14 cellular contexts compared by ENCODE assay signal in the genomic region with DNA sequence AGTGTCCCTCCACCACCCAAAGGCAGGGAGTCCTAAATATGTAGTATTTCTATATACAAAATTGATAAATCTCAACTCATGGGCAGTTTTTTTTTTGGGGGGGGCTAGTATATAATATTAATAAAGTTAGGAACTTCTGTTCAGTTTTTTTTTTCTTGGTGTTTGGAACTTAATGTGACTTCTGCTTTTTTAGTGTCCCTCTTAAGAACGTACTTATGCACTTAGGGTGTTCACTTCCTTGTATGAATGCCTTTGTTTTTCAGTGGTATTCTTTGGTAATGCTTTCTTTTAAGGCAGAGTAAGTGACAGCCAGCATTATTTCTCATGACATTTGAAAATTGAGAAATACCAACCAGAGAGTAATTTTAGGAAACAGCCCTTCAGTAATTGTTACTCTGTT. TPM values are rescaled to one million over a fixed set of nuclear protein-coding genes. Genes with fewer than 3 reads are reported as not detected.
DNase-seq lines count a peak whose midpoint lies in the region; ATAC-seq, FAIRE-seq and TF ChIP-seq lines count a peak whose summit lies in the region.
"Had no signal": no experiment of that assay in that cellular context is flagged by ENCODE, and none has a peak within 500 bp of the region (broad histone marks: within the 10 kb centered on the region; RNA-seq: fewer than 3 reads in every experiment).

No MANE protein-coding gene starts in this region.

- no peaks in the 10 kb centered on the region for H4K20me1 ChIP-seq in HepG2 (ENCODE audit: insufficient read depth, low read length)

- no peak overlapping the region for H3K27ac ChIP-seq in SJCRH30
- no peak overlapping the region for H3K27ac ChIP-seq in HepG2 (ENCODE audit: extremely low read length, insufficient read depth, low read length)
- H3K27ac ChIP-seq: esophagus muscularis mucosa had no signal

- in situ Hi-C loops in HepG2 (cut with HindIII; ENCODE audit: extremely low pct_ligation_motif_present, low pct_unique_long_range_greater_than_20kb) = loop anchor here (10.0 kb wide), 1 partner anchor 98 kb away; no protein-coding TSS in a partner anchor

- BruUV-seq in HepG2 (replicated peaks; lab: Mats Ljungman, UMichigan) = no TSS peak

- H3K9me3 ChIP-seq in SJCRH30 (replicated peaks) (no peaks in the 10 kb centered on the region), HepG2 (ENCODE audit: low read length) (no peaks in the 10 kb centered on the region)
- H3K9me3 ChIP-seq: esophagus muscularis mucosa had no signal

- H3K4me2 ChIP-seq in HepG2 (ENCODE audit: low read depth, low read length) = peak overlapping the region; percentile 97

- CTCF ChIA-PET in HepG2 (lab: Yijun Ruan, JAX; ENCODE audit: low intra/inter-chr PET ratio, low total read pairs) = no interaction called here

- no peak for FAIRE-seq in GM12891 (lab: Jason Lieb, UNC)
- FAIRE-seq in HepG2 (lab: Jason Lieb, UNC) = no peak
- FAIRE-seq: astrocyte had no signal

- DNase-seq in AML-193 (lab: John Stamatoyannopoulos, UW) (peak; percentile 85 to 91), GM12891 (ENCODE audit: insufficient read length, low spot score) (no peak), SJCRH30 (no peak), HepG2 (ENCODE audit: low spot score) (no peak), NCI-H446 (lab: John Stamatoyannopoulos, UW) (no peak)
- DNase-seq in stimulated activated naive CD4-positive, alpha-beta T cell (lab: John Stamatoyannopoulos, UW) = no peak
- DNase-seq: activated CD4-positive, CD25-positive, alpha-beta regulatory T cell; CD8-positive, alpha-beta T cell; NCI-H1105 treated with DMSO at 0.1 percent for 48 hours; NK-92 treated with Interleukin-12 subunit alpha and Interleukin-12 subunit beta, amount 100 ng/mL, for 24 hours had no signal

- POLR2A ChIA-PET in HepG2 (lab: Yijun Ruan, JAX) = no interaction called here

- H3K4me3 ChIP-seq in SJCRH30 (peak overlapping the region; percentile 88), HepG2 (replicated peaks in 1 of 3; ENCODE audit: insufficient read depth in 1 of 3, low read depth in 2 of 3, low read length in 3 of 3) (no peak overlapping the region)

- H3K27me3 ChIP-seq in SJCRH30 (no peaks in the 10 kb centered on the region), HepG2 (ENCODE audit: control insufficient read depth in 1 of 2, insufficient read depth in 2 of 2, low read length in 2 of 2) (no peaks in the 10 kb centered on the region; a peak in 1 of 5 replicates)
- H3K27me3 ChIP-seq: esophagus muscularis mucosa had no signal

- intact Hi-C loops in HepG2 (cut with micrococcal nuclease; ENCODE audit: unreplicated experiment) = no loop called here

- no peak overlapping the region for H2AFZ ChIP-seq in HepG2 (ENCODE audit: low read length)

- 90% methylated on average over 1 of the region's 1 CpG for WGBS in HepG2 (ENCODE audit: low lambda C conversion rate)

- no peak for ATAC-seq in HepG2
- no peak for ATAC-seq in GM18517 (IDR thresholded peaks at IDR 0.05; ENCODE audit: unreplicated experiment)
- no peak for ATAC-seq in GM18519 (IDR thresholded peaks at IDR 0.05; ENCODE audit: low FRiP score, unreplicated experiment)
- ATAC-seq: CD8-positive, alpha-beta T cell had no signal

- TF ChIP-seq EP300 in HepG2 (IDR thresholded peaks at IDR 0.05; ENCODE audit: low read depth in 2 of 2, low read length in 2 of 2) (no peak), HepG2 (CRISPR knock-in tag; IDR thresholded peaks at IDR 0.05; ENCODE audit: borderline replicate concordance) (no peak)

- H3K4me1 ChIP-seq in SJCRH30 (peaks cover 4% of the 10 kb centered on the region), HepG2 (ENCODE audit: insufficient read depth, low read length) (peaks cover 60% of the 10 kb centered on the region)

- TF ChIP-seq RAD21 in HepG2 (CRISPR knock-in tag; IDR thresholded peaks at IDR 0.05) = no peak

- peaks cover 26% of the 10 kb centered on the region for H3K79me2 ChIP-seq in HepG2 (ENCODE audit: insufficient read depth, low read length)

- 0 out of 2 replicates have a peak, but pooled peaks cover 5% of the 10 kb centered on the region for H3K36me3 ChIP-seq in SJCRH30
- no peaks in the 10 kb centered on the region for H3K36me3 ChIP-seq in HepG2 (replicated peaks in 1 of 2; ENCODE audit: control insufficient read depth in 1 of 2, insufficient read depth in 2 of 2, low read length in 2 of 2)
- H3K36me3 ChIP-seq: esophagus muscularis mucosa had no signal

- TF ChIP-seq CTCF in HepG2 (CRISPR knock-in tag; IDR thresholded peaks at IDR 0.05) = no peak

- no peak for TF ChIP-seq POLR2A in GM12891 (IDR thresholded peaks at IDR 0.05; ENCODE audit: low read depth, low read length)
- no peak for TF ChIP-seq POLR2A in HepG2 (IDR thresholded peaks at IDR 0.05; ENCODE audit: insufficient read depth in 1 of 2, low read depth in 2 of 2, low read length in 2 of 2)

- no peak overlapping the region for H3K9ac ChIP-seq in HepG2 (ENCODE audit: insufficient read depth, low read depth, low read length)

TF ChIP-seq in GM12891, 5 proteins besides CTCF, POLR2A, EP300 and RAD21:
- TF ChIP-seq SPI1 (IDR thresholded peaks at IDR 0.05; ENCODE audit: low read depth, low read length) = peak; percentile 83
- TF ChIP-seq POU2F2 (IDR thresholded peaks at IDR 0.05; ENCODE audit: low read depth, low read length) = no peak
- no peak for TF ChIP-seq PAX5 (IDR thresholded peaks at IDR 0.05; ENCODE audit: insufficient read depth, low read length, severe bottlenecking)
- no peak for TF ChIP-seq TAF1 (IDR thresholded peaks at IDR 0.05; ENCODE audit: low read depth, low read length)
- no peak for TF ChIP-seq POLR2AphosphoS5 (IDR thresholded peaks at IDR 0.05; ENCODE audit: low read depth, low read length)

TF ChIP-seq in HepG2, 621 proteins besides CTCF, POLR2A, EP300 and RAD21:
- no peak for TF ChIP-seq SETDB1 (CRISPR knock-in tag; IDR thresholded peaks at IDR 0.05; ENCODE audit: borderline replicate concordance)
- TF ChIP-seq, protein P1, sequence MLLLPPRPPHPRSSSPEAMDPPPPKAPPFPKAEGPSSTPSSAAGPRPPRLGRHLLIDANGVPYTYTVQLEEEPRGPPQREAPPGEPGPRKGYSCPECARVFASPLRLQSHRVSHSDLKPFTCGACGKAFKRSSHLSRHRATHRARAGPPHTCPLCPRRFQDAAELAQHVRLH (CRISPR knock-in tag; IDR thresholded peaks at IDR 0.05; ENCODE audit: borderline replicate concordance, low read depth) = no peak
- no peak for TF ChIP-seq ZNF563 (CRISPR knock-in tag; IDR thresholded peaks at IDR 0.05)
- TF ChIP-seq REL (CRISPR knock-in tag; conservative IDR thresholded peaks at IDR 0.05) = no peak
- TF ChIP-seq ZNF7 (CRISPR knock-in tag; IDR thresholded peaks at IDR 0.05) = no peak
- TF ChIP-seq ZFP82 (CRISPR knock-in tag; IDR thresholded peaks at IDR 0.05; ENCODE audit: borderline replicate concordance) = no peak
- no peak for TF ChIP-seq ZNF350 (CRISPR knock-in tag; IDR thresholded peaks at IDR 0.05; ENCODE audit: borderline replicate concordance, low read depth)
- no peak for TF ChIP-seq GLI4 (CRISPR knock-in tag; IDR thresholded peaks at IDR 0.05; ENCODE audit: borderline replicate concordance)
- TF ChIP-seq ATRX (CRISPR knock-in tag; IDR thresholded peaks at IDR 0.05; ENCODE audit: borderline replicate concordance) = no peak

RNA-seq across cellular contexts. Expression of a gene that starts 2.3 kb away (rescaled TPM):
- polyA plus RNA-seq in GM12891 (2012; ENCODE audit: low read depth, missing spikeins) = 8.5 TPM
- 39.4 and 45.6 TPM in 2 replicates for total RNA-seq in SJCRH30 (2014; rRNA removed; shearing (Covaris generic))
- 16.7 and 23.6 TPM in 2 replicates for total RNA-seq in HepG2 (2016; rRNA removed; fragmentation: Illumina TruSeq; extraction: Trizol)
- total RNA-seq in HepG2 (2016; cell fraction: cytosol; rRNA removed; fragmentation: Illumina TruSeq; extraction: Trizol; ENCODE audit: low read depth) = 13.1 and 14.5 TPM in 2 replicates
- total RNA-seq in HepG2 (2016; cell fraction: insoluble cytoplasmic fraction; rRNA removed; fragmentation: Illumina TruSeq; extraction: Trizol) = 17.2 and 21.5 TPM in 2 replicates
- total RNA-seq in HepG2 (2016; cell fraction: membrane; rRNA removed; fragmentation: Illumina TruSeq; extraction: Trizol) = 24.9 and 31.5 TPM in 2 replicates
- 10.9 and 11.2 TPM in 2 replicates for total RNA-seq in HepG2 (2016; cell fraction: nucleus; rRNA removed; fragmentation: Illumina TruSeq; extraction: Trizol)
- polyA plus RNA-seq in HepG2 (2011; rRNA removed) = 8.4 and 8.5 TPM in 2 replicates
- 4.6 and 7.2 TPM in 2 replicates for polyA plus RNA-seq in HepG2 (2011; cell fraction: cytosol; rRNA removed)
- polyA plus RNA-seq in HepG2 (2011; cell fraction: nucleus; rRNA removed) = 7.4 TPM in 2 replicates
- 6.3 and 6.9 TPM in 2 replicates for polyA plus RNA-seq in HepG2 (2012)
- 9.1 and 9.5 TPM in 2 replicates for polyA plus RNA-seq in HepG2 (2016; cell fraction: cytosol; fragmentation: Illumina TruSeq; extraction: Trizol; ENCODE audit: low read depth)
- polyA plus RNA-seq in HepG2 (2016; cell fraction: insoluble cytoplasmic fraction; fragmentation: Illumina TruSeq; extraction: Trizol; ENCODE audit: low read depth) = 13.1 and 17.4 TPM in 2 replicates
- polyA plus RNA-seq in HepG2 (2016; cell fraction: membrane; fragmentation: Illumina TruSeq; extraction: Trizol; ENCODE audit: low read depth) = 18.9 and 19.4 TPM in 2 replicates
- 11.1 and 12.7 TPM in 2 replicates for polyA plus RNA-seq in HepG2 (2016; cell fraction: nucleus; fragmentation: Illumina TruSeq; extraction: Trizol; ENCODE audit: insufficient read depth, low read depth)
- 12.8 TPM in 1 of 2 replicates, not detected in the other for polyA minus RNA-seq in HepG2 (2011; rRNA and poly(A)+ RNA removed; ENCODE audit: low replicate concordance)
- 9.5 and 11.9 TPM in 2 replicates for polyA minus RNA-seq in HepG2 (2011; cell fraction: cytosol; rRNA and poly(A)+ RNA removed)
- polyA minus RNA-seq in HepG2 (2011; cell fraction: nucleus; rRNA and poly(A)+ RNA removed) = 13.4 and 15.9 TPM in 2 replicates

Comparison
In these comparisons a context has a peak if more than half of its experiments do, and no peak if none do; other contexts are left out.
1. DNase-seq: peak in AML-193 (2 of 2); none in GM12891 (single experiment), SJCRH30 (0 of 2), HepG2 (single experiment), stimulated activated naive CD4-positive, alpha-beta T cell (0 of 6) and NCI-H446 (0 of 2).